Comparison of ENCODE assay signal across 8 cellular contexts in genomic region chr4:4574792-4575191, GRCh38. TPM values are rescaled to one million over a fixed set of nuclear protein-coding genes. Genes with fewer than 3 reads are reported as not detected.
A peak's percentile ranks its signal among the peaks of the same experiment; 100 is the strongest.
DNase-seq lines count a peak whose midpoint lies in the region; FAIRE-seq and TF ChIP-seq lines count a peak whose summit lies in the region.

No MANE protein-coding gene starts in this region.

- H3K27me3 ChIP-seq in breast epithelium = no peaks in the 10 kb centered on the region

- no peaks in the 10 kb centered on the region for H3K36me3 ChIP-seq in breast epithelium

- peak overlapping the region; percentile 70 to 82 for H3K27ac ChIP-seq in breast epithelium

- DNase-seq in COLO668 (lab: John Stamatoyannopoulos, UW; ENCODE audit: unreplicated experiment) (peak; percentile 17), NCI-H2171 (lab: John Stamatoyannopoulos, UW) (peak; percentile 2), breast epithelium (ENCODE audit: low spot score in 2 of 2) (no peak), iPS-NIHi11 (ENCODE audit: low spot score) (peak; percentile 54), skeletal muscle cell (ENCODE audit: low read depth) (peak; percentile 78), cerebellum (ENCODE audit: low spot score) (no peak), RCC 7860 (ENCODE audit: low spot score) (no peak), NCI-H345 (lab: John Stamatoyannopoulos, UW) (no peak)

- intact Hi-C loops in breast epithelium (cut with DNase I; ENCODE audit: low total_unique reads) = loop anchor here (5.0 kb wide), 1 partner anchor 1203 kb away; no protein-coding TSS in a partner anchor

- TF ChIP-seq POLR2A in breast epithelium (IDR thresholded peaks at IDR 0.05) = no peak

- TF ChIP-seq CTCF in breast epithelium (IDR thresholded peaks at IDR 0.05) = no peak

- FAIRE-seq in RCC 7860 (lab: Jason Lieb, UNC) = no peak

- no peaks in the 10 kb centered on the region for H3K9me3 ChIP-seq in breast epithelium

- H3K4me1 ChIP-seq in breast epithelium = no peaks in the 10 kb centered on the region

- H3K4me3 ChIP-seq in breast epithelium (peak overlapping the region; percentile 66 to 91 (median 73)), skeletal muscle cell (ENCODE audit: low read depth, low read length) (peak overlapping the region; percentile 60)

RNA-seq across cellular contexts. Expression of gene STX18, which starts 32.9 kb away (rescaled TPM):
- total RNA-seq in breast epithelium (10 to 100 TPM; 32.2 to 36.3 (median 32.8) TPM), cerebellum (21.0 TPM)

Comparison
In these comparisons a context has a peak if more than half of its experiments do, and no peak if none do; other contexts are left out.
1. DNase-seq: peak in COLO668 (single experiment), NCI-H2171 (single experiment), iPS-NIHi11 (single experiment) and skeletal muscle cell (single experiment); none in breast epithelium (0 of 2), cerebellum (single experiment), RCC 7860 (single experiment) and NCI-H345 (single experiment).